Comparison of ENCODE assay signal across 1 cellular context in the genomic region with DNA sequence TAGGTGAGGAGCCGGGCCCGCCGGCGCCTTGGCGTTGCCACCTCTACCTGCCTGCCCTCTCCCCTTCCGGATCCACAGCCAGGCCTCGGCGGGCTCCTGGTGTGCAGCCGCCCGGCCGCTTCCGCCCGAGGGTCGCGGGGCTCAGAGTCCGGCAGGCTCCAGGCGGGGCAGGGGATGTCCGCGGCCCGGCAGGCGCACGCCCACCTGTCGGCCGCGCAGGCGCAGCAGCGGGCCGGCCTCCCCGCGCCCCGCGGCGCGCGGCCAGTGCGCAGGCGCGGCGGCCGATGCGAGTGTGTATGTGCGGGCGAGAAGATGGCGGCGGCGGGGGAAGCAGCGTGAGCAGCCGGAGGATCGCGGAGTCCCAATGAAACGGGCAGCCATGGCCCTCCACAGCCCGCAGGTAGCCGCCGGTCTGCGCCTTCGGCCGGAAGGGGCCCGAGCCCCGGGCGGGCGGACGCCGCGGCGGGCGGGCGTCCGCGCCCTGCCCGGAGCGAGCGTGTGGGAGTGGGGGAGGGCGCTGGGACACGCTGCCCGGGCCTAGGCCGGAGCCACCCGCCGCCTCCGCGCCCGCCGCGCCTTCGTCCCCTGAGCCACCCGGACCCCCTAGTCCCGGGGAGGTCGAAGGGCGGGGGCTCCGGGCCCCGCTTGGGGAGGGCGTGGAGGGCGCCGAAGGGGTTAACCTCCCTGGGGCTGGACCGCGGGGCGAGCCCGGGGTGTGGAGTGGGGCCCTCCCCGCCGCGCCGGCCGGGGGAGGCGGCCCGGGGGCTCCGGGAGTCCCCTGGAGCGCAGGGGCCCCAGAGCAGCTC.
TF ChIP-seq lines count a peak whose summit lies in the region.

USP10 (plus strand) TSS at position 289 of the 806 bp plus-strand sequence; CDS start at position 380, 91 bp downstream.

TF ChIP-seq in K562, 482 proteins besides CTCF, POLR2A, EP300 and RAD21 (continued from another document and continues in another):
- TF ChIP-seq CLOCK (CRISPR knock-in tag; IDR thresholded peaks at IDR 0.05; ENCODE audit: borderline replicate concordance) (no peak), CBX1 (IDR thresholded peaks at IDR 0.05; ENCODE audit: low read depth) (peak; percentile 72; the same call in 1 of the 2 replicates), ARID3B (CRISPR knock-in tag; IDR thresholded peaks at IDR 0.05; ENCODE audit: borderline replicate concordance) (no peak), NKRF (IDR thresholded peaks at IDR 0.05; ENCODE audit: borderline replicate concordance) (0 out of 2 replicates have a peak, but pooled peaks have one; percentile 7), CXXC5 (CRISPR knock-in tag; IDR thresholded peaks at IDR 0.05) (peak; percentile 78), ZFP91 (CRISPR knock-in tag; IDR thresholded peaks at IDR 0.05) (no peak), MAFF (IDR thresholded peaks at IDR 0.05; ENCODE audit: low read length) (no peak), FOXJ2 (tag; IDR thresholded peaks at IDR 0.05) (no peak), E2F1 (CRISPR knock-in tag; IDR thresholded peaks at IDR 0.05) (no peak), MLX (CRISPR knock-in tag; conservative IDR thresholded peaks at IDR 0.05) (no peak), CCNT2 (IDR thresholded peaks at IDR 0.05; ENCODE audit: borderline replicate concordance, extremely low read depth, insufficient read length, low read depth, low read length) (peak; percentile 86), UBTF (IDR thresholded peaks at IDR 0.05; ENCODE audit: borderline replicate concordance in 1 of 2, low read depth in 2 of 2, low read length in 2 of 2) (peak; percentile 85 to 92), RUNX1 (IDR thresholded peaks at IDR 0.05; ENCODE audit: low read depth) (0 out of 2 replicates have a peak, but pooled peaks have one; percentile 52)
- TF ChIP-seq, protein P1, sequence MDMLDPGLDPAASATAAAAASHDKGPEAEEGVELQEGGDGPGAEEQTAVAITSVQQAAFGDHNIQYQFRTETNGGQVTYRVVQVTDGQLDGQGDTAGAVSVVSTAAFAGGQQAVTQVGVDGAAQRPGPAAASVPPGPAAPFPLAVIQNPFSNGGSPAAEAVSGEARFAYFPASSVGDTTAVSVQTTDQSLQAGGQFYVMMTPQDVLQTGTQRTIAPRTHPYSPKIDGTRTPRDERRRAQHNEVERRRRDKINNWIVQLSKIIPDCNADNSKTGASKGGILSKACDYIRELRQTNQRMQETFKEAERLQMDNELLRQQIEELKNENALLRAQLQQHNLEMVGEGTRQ (CRISPR knock-in tag; IDR thresholded peaks at IDR 0.05) = no peak
- TF ChIP-seq, protein P2, sequence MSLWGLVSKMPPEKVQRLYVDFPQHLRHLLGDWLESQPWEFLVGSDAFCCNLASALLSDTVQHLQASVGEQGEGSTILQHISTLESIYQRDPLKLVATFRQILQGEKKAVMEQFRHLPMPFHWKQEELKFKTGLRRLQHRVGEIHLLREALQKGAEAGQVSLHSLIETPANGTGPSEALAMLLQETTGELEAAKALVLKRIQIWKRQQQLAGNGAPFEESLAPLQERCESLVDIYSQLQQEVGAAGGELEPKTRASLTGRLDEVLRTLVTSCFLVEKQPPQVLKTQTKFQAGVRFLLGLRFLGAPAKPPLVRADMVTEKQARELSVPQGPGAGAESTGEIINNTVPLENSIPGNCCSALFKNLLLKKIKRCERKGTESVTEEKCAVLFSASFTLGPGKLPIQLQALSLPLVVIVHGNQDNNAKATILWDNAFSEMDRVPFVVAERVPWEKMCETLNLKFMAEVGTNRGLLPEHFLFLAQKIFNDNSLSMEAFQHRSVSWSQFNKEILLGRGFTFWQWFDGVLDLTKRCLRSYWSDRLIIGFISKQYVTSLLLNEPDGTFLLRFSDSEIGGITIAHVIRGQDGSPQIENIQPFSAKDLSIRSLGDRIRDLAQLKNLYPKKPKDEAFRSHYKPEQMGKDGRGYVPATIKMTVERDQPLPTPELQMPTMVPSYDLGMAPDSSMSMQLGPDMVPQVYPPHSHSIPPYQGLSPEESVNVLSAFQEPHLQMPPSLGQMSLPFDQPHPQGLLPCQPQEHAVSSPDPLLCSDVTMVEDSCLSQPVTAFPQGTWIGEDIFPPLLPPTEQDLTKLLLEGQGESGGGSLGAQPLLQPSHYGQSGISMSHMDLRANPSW (CRISPR knock-in tag; IDR thresholded peaks at IDR 0.05) = no peak
- TF ChIP-seq, protein P3, sequence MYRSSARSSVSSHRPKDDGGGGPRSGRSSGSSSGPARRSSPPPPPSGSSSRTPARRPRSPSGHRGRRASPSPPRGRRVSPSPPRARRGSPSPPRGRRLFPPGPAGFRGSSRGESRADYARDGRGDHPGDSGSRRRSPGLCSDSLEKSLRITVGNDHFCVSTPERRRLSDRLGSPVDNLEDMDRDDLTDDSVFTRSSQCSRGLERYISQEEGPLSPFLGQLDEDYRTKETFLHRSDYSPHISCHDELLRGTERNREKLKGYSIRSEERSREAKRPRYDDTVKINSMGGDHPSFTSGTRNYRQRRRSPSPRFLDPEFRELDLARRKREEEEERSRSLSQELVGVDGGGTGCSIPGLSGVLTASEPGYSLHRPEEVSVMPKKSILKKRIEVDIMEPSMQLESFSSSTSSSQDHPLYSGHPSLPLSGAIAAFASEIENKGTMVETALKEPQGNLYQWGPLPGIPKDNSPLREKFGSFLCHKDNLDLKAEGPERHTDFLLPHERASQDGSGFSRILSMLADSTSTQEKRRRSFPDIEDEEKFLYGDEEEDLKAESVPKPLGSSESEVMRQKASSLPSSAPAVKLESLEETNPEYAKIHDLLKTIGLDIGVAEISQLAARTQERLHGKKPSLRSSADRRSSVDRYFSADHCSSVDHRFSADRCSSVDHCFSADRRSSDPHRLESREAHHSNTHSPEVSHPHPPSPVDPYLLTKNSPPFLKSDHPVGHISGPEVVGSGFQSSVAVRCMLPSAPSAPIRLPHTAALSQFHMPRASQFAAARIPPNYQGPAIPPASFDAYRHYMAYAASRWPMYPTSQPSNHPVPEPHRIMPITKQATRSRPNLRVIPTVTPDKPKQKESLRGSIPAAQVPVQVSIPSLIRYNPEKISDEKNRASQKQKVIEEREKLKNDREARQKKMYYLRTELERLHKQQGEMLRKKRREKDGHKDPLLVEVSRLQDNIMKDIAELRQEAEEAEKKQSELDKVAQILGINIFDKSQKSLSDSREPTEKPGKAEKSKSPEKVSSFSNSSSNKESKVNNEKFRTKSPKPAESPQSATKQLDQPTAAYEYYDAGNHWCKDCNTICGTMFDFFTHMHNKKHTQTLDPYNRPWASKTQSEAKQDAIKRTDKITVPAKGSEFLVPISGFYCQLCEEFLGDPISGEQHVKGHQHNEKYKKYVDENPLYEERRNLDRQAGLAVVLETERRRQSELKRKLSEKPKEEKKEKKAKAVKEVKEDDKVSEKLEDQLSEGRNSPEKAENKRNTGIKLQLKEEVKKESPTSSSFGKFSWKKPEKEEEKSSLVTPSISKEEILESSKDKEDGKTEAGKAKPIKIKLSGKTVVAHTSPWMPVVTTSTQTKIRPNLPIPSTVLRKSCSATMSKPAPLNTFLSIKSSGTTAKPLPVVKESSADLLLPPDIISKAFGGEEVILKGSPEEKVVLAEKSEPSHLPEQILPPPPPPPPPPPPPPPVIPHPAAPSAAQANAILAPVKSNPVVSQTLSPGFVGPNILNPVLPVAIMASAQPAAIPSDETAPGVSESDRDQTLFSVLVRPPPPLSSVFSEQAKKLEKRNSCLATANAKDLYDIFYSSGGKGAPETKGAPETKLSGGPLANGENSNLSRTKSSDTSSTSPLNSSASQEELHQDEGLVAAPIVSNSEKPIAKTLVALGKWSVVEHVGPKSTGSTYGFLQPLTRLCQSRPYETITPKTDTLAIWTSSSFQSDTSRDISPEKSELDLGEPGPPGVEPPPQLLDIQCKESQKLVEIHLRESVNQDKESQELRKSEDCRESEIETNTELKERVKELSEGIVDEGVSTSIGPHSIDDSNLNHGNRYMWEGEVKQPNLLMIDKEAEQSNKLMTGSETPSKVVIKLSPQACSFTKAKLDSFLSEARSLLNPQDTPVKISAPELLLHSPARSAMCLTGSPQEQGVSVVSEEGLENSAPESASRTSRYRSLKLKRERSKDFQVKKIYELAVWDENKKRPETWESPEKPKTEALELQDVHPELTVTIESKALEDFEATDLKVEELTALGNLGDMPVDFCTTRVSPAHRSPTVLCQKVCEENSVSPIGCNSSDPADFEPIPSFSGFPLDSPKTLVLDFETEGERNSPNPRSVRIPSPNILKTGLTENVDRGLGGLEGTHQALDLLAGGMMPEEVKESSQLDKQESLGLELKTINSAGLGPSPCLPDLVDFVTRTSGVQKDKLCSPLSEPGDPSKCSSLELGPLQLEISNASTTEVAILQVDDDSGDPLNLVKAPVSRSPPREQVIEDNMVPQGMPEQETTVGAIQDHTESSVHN (IDR thresholded peaks at IDR 0.05; ENCODE audit: borderline replicate concordance in 1 of 2, low read depth in 1 of 2) = no peak
